8 cellular contexts compared by ENCODE assay signal in the genomic region with DNA sequence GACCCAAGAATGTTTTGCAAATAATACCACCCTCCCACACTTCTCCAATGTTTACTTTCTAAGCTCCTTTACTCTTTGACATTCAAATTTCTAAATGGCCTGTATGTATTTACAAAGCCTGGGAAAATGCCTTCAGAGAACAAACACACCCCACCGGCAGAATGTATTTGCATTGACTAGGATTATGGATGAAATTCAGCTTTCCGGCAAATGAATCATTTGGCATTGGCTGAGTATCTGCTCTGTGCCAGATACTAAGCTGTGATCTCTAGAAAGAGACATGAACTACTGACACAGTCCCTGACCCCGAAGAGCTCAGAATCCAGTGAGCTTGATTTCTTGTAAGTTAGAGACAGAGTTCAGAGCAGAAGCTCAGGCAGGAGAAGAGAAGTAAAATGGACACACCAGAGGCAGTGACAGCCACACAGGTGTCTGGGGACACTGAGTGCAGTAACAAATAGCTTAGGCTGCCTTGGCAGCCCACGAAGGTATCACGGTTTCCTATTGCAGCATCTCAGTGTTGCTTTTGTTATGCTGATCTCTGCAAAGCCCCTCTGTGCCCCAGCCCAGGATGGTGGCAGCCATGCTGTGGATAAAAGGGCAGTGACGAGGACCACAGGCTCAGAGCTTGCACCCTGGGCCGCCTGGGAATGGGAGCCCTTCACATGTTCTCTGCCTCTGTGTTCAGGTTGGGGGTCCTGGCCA. TPM values are rescaled to one million over a fixed set of nuclear protein-coding genes. Genes with fewer than 3 reads are reported as not detected.
"Had no signal": no experiment of that assay in that cellular context is flagged by ENCODE, and none has a peak within 500 bp of the region (broad histone marks: within the 10 kb centered on the region; RNA-seq: fewer than 3 reads in every experiment).

No MANE protein-coding gene starts in this region.

RNA-seq across cellular contexts. Expression of a gene that starts 24.8 kb away (rescaled TPM):
- total RNA-seq: activated CD8-positive, alpha-beta memory T cell treated with anti-CD3 and anti-CD28 coated beads, Interleukin-2, amount 10 ng/mL, durations not matched to agents 7 days and 5 days; activated CD8-positive, alpha-beta T cell treated with anti-CD3 and anti-CD28 coated beads, Interleukin-2, amount 10 ng/mL, durations not matched to agents 7 days and 5 days; activated naive CD4-positive, alpha-beta T cell treated with anti-CD3 and anti-CD28 coated beads for 36 hours; activated T-helper 17 cell treated with anti-CD3 and anti-CD28 coated beads, Interleukin-2, amount 50 U/mL, for 72 hours; astrocyte; RPMI7951; T-helper 17 cell; WTC11 had no signal
